16 cellular contexts compared by ENCODE assay signal in the genomic region with DNA sequence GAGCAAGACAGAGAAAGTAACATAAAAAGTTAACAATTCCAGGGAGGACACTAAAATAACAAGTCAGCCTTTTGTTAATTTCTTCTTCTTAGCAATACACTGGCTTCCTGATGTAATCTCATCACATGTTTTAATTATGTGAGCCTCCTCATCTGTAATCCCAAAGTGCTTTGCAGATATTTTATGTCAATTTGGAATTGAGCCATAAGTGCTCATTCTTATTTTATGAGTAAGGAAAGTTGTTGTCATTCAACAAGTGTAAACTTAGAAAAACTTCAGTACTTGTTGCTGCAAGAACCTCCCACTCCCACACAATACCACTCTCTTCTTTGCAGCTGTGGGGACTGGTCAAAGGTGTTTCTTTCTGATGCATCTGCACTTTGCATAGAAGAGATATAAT.
DNase-seq lines count a peak whose midpoint lies in the region; ATAC-seq and TF ChIP-seq lines count a peak whose summit lies in the region.
"Had no signal": no experiment of that assay in that cellular context is flagged by ENCODE, and none has a peak within 500 bp of the region (broad histone marks: within the 10 kb centered on the region; RNA-seq: fewer than 3 reads in every experiment).

No MANE protein-coding gene starts in this region.

- no peak overlapping the region for H3K4me3 Mint-ChIP-seq in activated CD4-positive, alpha-beta memory T cell treated with anti-CD3 and anti-CD28 coated beads for 36 hours
- H3K4me3 Mint-ChIP-seq: brain; CD8-positive, alpha-beta T cell; stimulated activated naive CD8-positive, alpha-beta T cell treated with anti-CD3 and anti-CD28 coated beads, Interleukin-15, Interleukin-2, amounts not matched to agents 100 ng/mL and 50 ng/mL, for 24 hours had no signal

- H3K9me3 ChIP-seq in GM23248 (ENCODE audit: low read depth), result no peaks in the 10 kb centered on the region
- H3K9me3 ChIP-seq: gastroesophageal sphincter had no signal

- H3K4me3 ChIP-seq in GM23248 (no peak overlapping the region), skeletal muscle cell (ENCODE audit: low read depth, low read length) (no peak overlapping the region)
- H3K4me3 ChIP-seq: gastroesophageal sphincter had no signal

- no peak overlapping the region for H3K9ac ChIP-seq in GM23248
- H3K9ac ChIP-seq: parathyroid adenoma had no signal

- peaks cover 11% of the 10 kb centered on the region; the same call in 1 of the 2 replicates for H3F3A ChIP-seq in GM23248 (ENCODE audit: insufficient read depth)

- H3K4me2 ChIP-seq in GM23248 (ENCODE audit: unreplicated experiment), result no peak overlapping the region

- CTCF ChIA-PET in activated CD4-positive, alpha-beta memory T cell treated with anti-CD3 and anti-CD28 coated beads for 36 hours (lab: Charles Lee), result no interaction called here

- no peaks in the 10 kb centered on the region for H3K27me3 ChIP-seq in GM23248 (replicated peaks; ENCODE audit: insufficient read depth)
- H3K27me3 ChIP-seq: gastroesophageal sphincter had no signal

- ATAC-seq in SK-N-SH treated with all-trans-retinoic acid at 6 μM for 48 hours (no peak), GM19397 (IDR thresholded peaks at IDR 0.05; ENCODE audit: unreplicated experiment) (no peak), GM21723 (IDR thresholded peaks at IDR 0.05; ENCODE audit: unreplicated experiment) (no peak)
- ATAC-seq: CD8-positive, alpha-beta T cell; gastroesophageal sphincter; Panc1 had no signal

- no peak overlapping the region for H3K27ac Mint-ChIP-seq in activated CD4-positive, alpha-beta memory T cell treated with anti-CD3 and anti-CD28 coated beads for 36 hours
- H3K27ac Mint-ChIP-seq: brain; CD8-positive, alpha-beta T cell; stimulated activated naive CD8-positive, alpha-beta T cell treated with anti-CD3 and anti-CD28 coated beads, Interleukin-15, Interleukin-2, amounts not matched to agents 100 ng/mL and 50 ng/mL, for 24 hours had no signal

- H2AFZ ChIP-seq in GM23248, result no peak overlapping the region
- H2AFZ ChIP-seq: parathyroid adenoma had no signal

- no peaks in the 10 kb centered on the region for H3K9me3 Mint-ChIP-seq in activated CD4-positive, alpha-beta memory T cell treated with anti-CD3 and anti-CD28 coated beads for 36 hours
- H3K9me3 Mint-ChIP-seq: stimulated activated naive CD8-positive, alpha-beta T cell treated with anti-CD3 and anti-CD28 coated beads, Interleukin-15, Interleukin-2, amounts not matched to agents 100 ng/mL and 50 ng/mL, for 24 hours had no signal

- no peaks in the 10 kb centered on the region for H3K27me3 Mint-ChIP-seq in activated CD4-positive, alpha-beta memory T cell treated with anti-CD3 and anti-CD28 coated beads for 36 hours
- H3K27me3 Mint-ChIP-seq: brain; stimulated activated naive CD8-positive, alpha-beta T cell treated with anti-CD3 and anti-CD28 coated beads, Interleukin-15, Interleukin-2, amounts not matched to agents 100 ng/mL and 50 ng/mL, for 24 hours had no signal

- POLR2A ChIA-PET in activated CD4-positive, alpha-beta memory T cell treated with anti-CD3 and anti-CD28 coated beads for 36 hours (lab: Charles Lee), result no interaction called here

- H3K4me1 ChIP-seq in GM23248 (ENCODE audit: insufficient read depth), result peaks cover 8% of the 10 kb centered on the region
- H3K4me1 ChIP-seq: gastroesophageal sphincter, parathyroid adenoma had no signal

- no peak overlapping the region for H3K27ac ChIP-seq in GM23248
- H3K27ac ChIP-seq: gastroesophageal sphincter, parathyroid adenoma, WERI-Rb-1 had no signal

- no peaks in the 10 kb centered on the region for H4K20me1 ChIP-seq in GM23248 (ENCODE audit: insufficient read depth)

- intact Hi-C loops in activated CD4-positive, alpha-beta memory T cell treated with anti-CD3 and anti-CD28 coated beads for 36 hours (cut with micrococcal nuclease), result no loop called here

- no peaks in the 10 kb centered on the region for H3K79me2 ChIP-seq in GM23248 (ENCODE audit: insufficient read depth)
- H3K79me2 ChIP-seq: parathyroid adenoma had no signal

- in situ Hi-C loops in GM23248 (cut with MboI), result no loop called here

- no peaks in the 10 kb centered on the region for H3K36me3 Mint-ChIP-seq in activated CD4-positive, alpha-beta memory T cell treated with anti-CD3 and anti-CD28 coated beads for 36 hours
- H3K36me3 Mint-ChIP-seq: brain; CD8-positive, alpha-beta T cell had no signal

- no peaks in the 10 kb centered on the region for H3K4me1 Mint-ChIP-seq in activated CD4-positive, alpha-beta memory T cell treated with anti-CD3 and anti-CD28 coated beads for 36 hours (ENCODE audit: low read depth)

- H3K36me3 ChIP-seq in GM23248 (ENCODE audit: low read depth), result no peaks in the 10 kb centered on the region
- H3K36me3 ChIP-seq: gastroesophageal sphincter had no signal

- DNase-seq in GM23248 (peak; percentile 54), fibroblast of peridontal ligament (ENCODE audit: extremely low read depth) (peak; percentile 63), skeletal muscle cell (ENCODE audit: low read depth) (peak; percentile 48)
- no peak for DNase-seq in activated CD4-positive, alpha-beta memory T cell treated with anti-CD3 and anti-CD28 coated beads for 36 hours
- DNase-seq: activated gamma-delta T cell; CD8-positive, alpha-beta T cell; NCI-H774; WERI-Rb-1 had no signal

- H3K9me2 ChIP-seq in GM23248 (ENCODE audit: insufficient read depth), result no peaks in the 10 kb centered on the region

TF ChIP-seq in SK-N-SH treated with all-trans-retinoic acid at 6 μM for 48 hours, 23 proteins besides CTCF, POLR2A, EP300 and RAD21:
- TF ChIP-seq ISL1 (CRISPR knock-in tag; IDR thresholded peaks at IDR 0.05) (0 out of 2 replicates have a peak, but pooled peaks have one; percentile 15), TSHZ2 (CRISPR knock-in tag; IDR thresholded peaks at IDR 0.05) (no peak)
